ENCODE assay signal across 1 cellular context in genomic region chr14:67556671-67557070, GRCh38.
TF ChIP-seq lines count a peak whose summit lies in the region.

No MANE protein-coding gene starts in this region.

TF ChIP-seq in WTC11, 78 proteins besides CTCF, POLR2A, EP300 and RAD21 (continued from another document):
- TF ChIP-seq, protein P1, sequence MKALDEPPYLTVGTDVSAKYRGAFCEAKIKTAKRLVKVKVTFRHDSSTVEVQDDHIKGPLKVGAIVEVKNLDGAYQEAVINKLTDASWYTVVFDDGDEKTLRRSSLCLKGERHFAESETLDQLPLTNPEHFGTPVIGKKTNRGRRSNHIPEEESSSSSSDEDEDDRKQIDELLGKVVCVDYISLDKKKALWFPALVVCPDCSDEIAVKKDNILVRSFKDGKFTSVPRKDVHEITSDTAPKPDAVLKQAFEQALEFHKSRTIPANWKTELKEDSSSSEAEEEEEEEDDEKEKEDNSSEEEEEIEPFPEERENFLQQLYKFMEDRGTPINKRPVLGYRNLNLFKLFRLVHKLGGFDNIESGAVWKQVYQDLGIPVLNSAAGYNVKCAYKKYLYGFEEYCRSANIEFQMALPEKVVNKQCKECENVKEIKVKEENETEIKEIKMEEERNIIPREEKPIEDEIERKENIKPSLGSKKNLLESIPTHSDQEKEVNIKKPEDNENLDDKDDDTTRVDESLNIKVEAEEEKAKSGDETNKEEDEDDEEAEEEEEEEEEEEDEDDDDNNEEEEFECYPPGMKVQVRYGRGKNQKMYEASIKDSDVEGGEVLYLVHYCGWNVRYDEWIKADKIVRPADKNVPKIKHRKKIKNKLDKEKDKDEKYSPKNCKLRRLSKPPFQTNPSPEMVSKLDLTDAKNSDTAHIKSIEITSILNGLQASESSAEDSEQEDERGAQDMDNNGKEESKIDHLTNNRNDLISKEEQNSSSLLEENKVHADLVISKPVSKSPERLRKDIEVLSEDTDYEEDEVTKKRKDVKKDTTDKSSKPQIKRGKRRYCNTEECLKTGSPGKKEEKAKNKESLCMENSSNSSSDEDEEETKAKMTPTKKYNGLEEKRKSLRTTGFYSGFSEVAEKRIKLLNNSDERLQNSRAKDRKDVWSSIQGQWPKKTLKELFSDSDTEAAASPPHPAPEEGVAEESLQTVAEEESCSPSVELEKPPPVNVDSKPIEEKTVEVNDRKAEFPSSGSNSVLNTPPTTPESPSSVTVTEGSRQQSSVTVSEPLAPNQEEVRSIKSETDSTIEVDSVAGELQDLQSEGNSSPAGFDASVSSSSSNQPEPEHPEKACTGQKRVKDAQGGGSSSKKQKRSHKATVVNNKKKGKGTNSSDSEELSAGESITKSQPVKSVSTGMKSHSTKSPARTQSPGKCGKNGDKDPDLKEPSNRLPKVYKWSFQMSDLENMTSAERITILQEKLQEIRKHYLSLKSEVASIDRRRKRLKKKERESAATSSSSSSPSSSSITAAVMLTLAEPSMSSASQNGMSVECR (CRISPR knock-in tag; IDR thresholded peaks at IDR 0.05; ENCODE audit: borderline replicate concordance): no peak
TF ChIP-seq in WTC11: peak in this region for 0.
